Comparison of ENCODE assay signal across 10 cellular contexts in the genomic region with DNA sequence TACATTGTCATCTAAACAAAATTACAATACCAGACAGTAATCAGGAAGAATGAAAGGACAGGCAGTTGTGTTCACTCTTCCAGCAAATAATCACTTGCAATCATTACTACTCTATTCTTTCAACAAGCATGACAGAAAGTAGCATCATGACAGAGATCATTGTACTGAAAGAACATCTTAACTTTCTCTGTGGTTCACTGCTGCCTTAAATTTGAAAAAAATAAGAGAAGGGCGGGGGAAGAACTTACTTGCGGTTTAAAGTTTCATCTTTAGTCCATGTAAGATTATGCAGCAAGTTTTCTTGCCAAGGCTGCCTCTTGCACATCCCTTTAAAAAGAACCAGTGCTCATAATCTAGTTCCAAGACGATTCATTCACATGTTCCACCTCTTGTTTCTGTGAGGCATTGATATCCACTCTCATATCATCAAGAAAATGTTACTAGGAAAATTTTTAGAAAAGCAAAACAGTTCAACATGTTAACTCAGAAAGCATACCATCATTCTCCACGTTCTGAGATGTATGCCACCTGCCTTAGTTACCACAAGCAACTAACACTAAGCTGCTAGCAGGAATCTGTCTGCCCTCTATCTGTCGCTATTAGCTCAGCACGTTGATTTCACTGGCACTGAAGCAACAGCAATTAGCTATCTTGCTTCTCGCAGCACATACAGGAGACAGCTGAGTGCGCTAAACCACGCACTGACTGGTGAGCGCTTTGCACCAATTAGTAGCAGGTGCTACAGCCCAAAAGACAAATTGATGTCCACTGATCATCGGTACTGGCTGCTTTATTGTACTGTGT. TPM values are rescaled to one million over a fixed set of nuclear protein-coding genes. Genes with fewer than 3 reads are reported as not detected.
A peak's percentile ranks its signal among the peaks of the same experiment; 100 is the strongest.
DNase-seq lines count a peak whose midpoint lies in the region; ATAC-seq, FAIRE-seq and TF ChIP-seq lines count a peak whose summit lies in the region.
"Had no signal": no experiment of that assay in that cellular context is flagged by ENCODE, and none has a peak within 500 bp of the region (broad histone marks: within the 10 kb centered on the region; RNA-seq: fewer than 3 reads in every experiment).

PCDH15 (minus strand) TSS at position 555 of the 804 bp plus-strand sequence. CDS start 136,969 bp downstream, outside the sequence.

- DNase-seq in Calu3 = peak; percentile 51
- peak; percentile 11 for DNase-seq in MG63
- DNase-seq in astrocyte (ENCODE audit: low read depth) = peak; percentile 53
- no peak for DNase-seq in left lobe of liver (ENCODE audit: low spot score)
- no peak for DNase-seq in ascending aorta (ENCODE audit: low spot score in 2 of 2)
- no peak for DNase-seq in activated CD8-positive, alpha-beta memory T cell treated with anti-CD3 and anti-CD28 coated beads, Interleukin-2, amount 50 U/mL, for 4 hours

- H3K27ac ChIP-seq in astrocyte (ENCODE audit: low read depth, low read length) (no peak within 1 kb of the TSS), ascending aorta (no peak within 1 kb of the TSS)

- peaks cover 8% of the 10 kb centered on the region for H3K4me1 ChIP-seq in astrocyte (ENCODE audit: insufficient read depth, low read length)
- no peaks in the 10 kb centered on the region for H3K4me1 ChIP-seq in ascending aorta

- H3K4me2 ChIP-seq in astrocyte (ENCODE audit: low read length) = peak within 1 kb of the TSS; percentile 66

- no peaks in the 10 kb centered on the region for H3K27me3 Mint-ChIP-seq in Calu3 (ENCODE audit: unreplicated experiment)
- H3K27me3 Mint-ChIP-seq in astrocyte (ENCODE audit: low read depth, unreplicated experiment) = no peaks in the 10 kb centered on the region

- no peak for FAIRE-seq in astrocyte (lab: Jason Lieb, UNC)

- ATAC-seq in left lobe of liver = peak; percentile 77
- ATAC-seq in HG02571 (IDR thresholded peaks at IDR 0.05; ENCODE audit: unreplicated experiment) = no peak
- ATAC-seq in GM21381 (IDR thresholded peaks at IDR 0.05; ENCODE audit: unreplicated experiment) = no peak

- H3K36me3 ChIP-seq in MG63 (no peaks in the 10 kb centered on the region), astrocyte (ENCODE audit: insufficient read depth, low read length) (no peaks in the 10 kb centered on the region), ascending aorta (no peaks in the 10 kb centered on the region)

- H3K4me3 Mint-ChIP-seq in Calu3 (ENCODE audit: low read depth, unreplicated experiment) (no peak within 1 kb of the TSS), astrocyte (ENCODE audit: unreplicated experiment) (no peak within 1 kb of the TSS)

- peaks cover 8% of the 10 kb centered on the region for H3K4me1 Mint-ChIP-seq in Calu3 (ENCODE audit: low read depth, unreplicated experiment)
- peaks cover 14% of the 10 kb centered on the region for H3K4me1 Mint-ChIP-seq in astrocyte (ENCODE audit: low read depth, unreplicated experiment)

- H3K27ac Mint-ChIP-seq in Calu3 (ENCODE audit: unreplicated experiment) (no peak within 1 kb of the TSS), astrocyte (ENCODE audit: unreplicated experiment) (no peak within 1 kb of the TSS)

- intact Hi-C loops in Calu3 (cut with micrococcal nuclease; ENCODE audit: unreplicated experiment) = loop anchor here (10.0 kb wide), 2 partner anchors 386 to 444 kb away; no protein-coding TSS in a partner anchor
- intact Hi-C loops in ascending aorta (cut with DNase I) = no loop called here

- H3K36me3 Mint-ChIP-seq in Calu3 (ENCODE audit: insufficient read depth, unreplicated experiment) (no peaks in the 10 kb centered on the region), astrocyte (ENCODE audit: low read depth, unreplicated experiment) (no peaks in the 10 kb centered on the region)

- TF ChIP-seq CTCF in Calu3 (IDR thresholded peaks at IDR 0.05; ENCODE audit: unreplicated experiment) = peak; percentile 66
- TF ChIP-seq CTCF in astrocyte (IDR thresholded peaks at IDR 0.05; ENCODE audit: insufficient read depth, low read depth, low read length) = peak; percentile 13
- no peak for TF ChIP-seq CTCF in ascending aorta (IDR thresholded peaks at IDR 0.05)

- H3K9ac ChIP-seq in astrocyte (ENCODE audit: low read length) = no peak within 1 kb of the TSS

- H2AFZ ChIP-seq in astrocyte (ENCODE audit: low read depth, low read length) = peak within 1 kb of the TSS; percentile 46

- no peaks in the 10 kb centered on the region for H3K79me2 ChIP-seq in astrocyte (ENCODE audit: insufficient read depth, low read length)

- no peaks in the 10 kb centered on the region for H4K20me1 ChIP-seq in astrocyte (ENCODE audit: insufficient read depth, low read length)

- H3K4me3 ChIP-seq in MG63 = no peak within 1 kb of the TSS
- no peak within 1 kb of the TSS for H3K4me3 ChIP-seq in astrocyte (ENCODE audit: insufficient read depth, low read depth, low read length)
- H3K4me3 ChIP-seq in ascending aorta = no peak within 1 kb of the TSS

- CTCF ChIA-PET in Calu3 (lab: Charles Lee) = interaction anchor here (0.5 to 1.2 kb wide), 10 partner anchors 8 to 551 kb away, joined by 3 to 5 read pairs (median 4); no protein-coding TSS in a partner anchor

- H3K9me3 ChIP-seq in MG63 = no peaks in the 10 kb centered on the region
- H3K9me3 ChIP-seq in astrocyte (ENCODE audit: insufficient read depth, low read depth, low read length) = no peaks in the 10 kb centered on the region
- no peaks in the 10 kb centered on the region for H3K9me3 ChIP-seq in ascending aorta

- no peaks in the 10 kb centered on the region for H3K9me3 Mint-ChIP-seq in Calu3 (ENCODE audit: low read depth, unreplicated experiment)
- H3K9me3 Mint-ChIP-seq in astrocyte (ENCODE audit: unreplicated experiment) = no peaks in the 10 kb centered on the region

- H3K27me3 ChIP-seq in MG63 (no peaks in the 10 kb centered on the region), astrocyte (ENCODE audit: insufficient read depth, low read length) (no peaks in the 10 kb centered on the region), ascending aorta (no peaks in the 10 kb centered on the region)

- no TSS peak for BruUV-seq in Calu3 (replicated peaks; lab: Mats Ljungman, UMichigan)

RNA-seq across cellular contexts. Expression of gene PCDH15, which starts in this region (rescaled TPM):
- not detected in 2 replicates for total RNA-seq in Calu3 (2022)
- total RNA-seq in MG63 (2014; rRNA removed; shearing (Covaris generic); ENCODE audit: low replicate concordance) = 0.81 TPM in 1 of 2 replicates, not detected in the other
- not detected in 2 replicates for total RNA-seq in astrocyte
- not detected for total RNA-seq in left lobe of liver
- total RNA-seq in ascending aorta = not detected
- total RNA-seq: glomerular endothelial cell, RPMI7951 had no signal

Comparison
In these comparisons a context has a peak if more than half of its experiments do, and no peak if none do; other contexts are left out.
1. Peak in DNase-seq in Calu3; RNA of the gene not detected or under 1 TPM.
2. Peak in DNase-seq in MG63; RNA of the gene not detected or under 1 TPM.
3. Peak in DNase-seq and H3K4me2 ChIP-seq in astrocyte; RNA of the gene not detected or under 1 TPM.
4. Peak in ATAC-seq in left lobe of liver; RNA of the gene not detected or under 1 TPM.
5. CTCF ChIP-seq: peak in Calu3 (single experiment) and astrocyte (single experiment); none in ascending aorta (0 of 3).